Comparison of ENCODE assay signal across 8 cellular contexts in the genomic region with DNA sequence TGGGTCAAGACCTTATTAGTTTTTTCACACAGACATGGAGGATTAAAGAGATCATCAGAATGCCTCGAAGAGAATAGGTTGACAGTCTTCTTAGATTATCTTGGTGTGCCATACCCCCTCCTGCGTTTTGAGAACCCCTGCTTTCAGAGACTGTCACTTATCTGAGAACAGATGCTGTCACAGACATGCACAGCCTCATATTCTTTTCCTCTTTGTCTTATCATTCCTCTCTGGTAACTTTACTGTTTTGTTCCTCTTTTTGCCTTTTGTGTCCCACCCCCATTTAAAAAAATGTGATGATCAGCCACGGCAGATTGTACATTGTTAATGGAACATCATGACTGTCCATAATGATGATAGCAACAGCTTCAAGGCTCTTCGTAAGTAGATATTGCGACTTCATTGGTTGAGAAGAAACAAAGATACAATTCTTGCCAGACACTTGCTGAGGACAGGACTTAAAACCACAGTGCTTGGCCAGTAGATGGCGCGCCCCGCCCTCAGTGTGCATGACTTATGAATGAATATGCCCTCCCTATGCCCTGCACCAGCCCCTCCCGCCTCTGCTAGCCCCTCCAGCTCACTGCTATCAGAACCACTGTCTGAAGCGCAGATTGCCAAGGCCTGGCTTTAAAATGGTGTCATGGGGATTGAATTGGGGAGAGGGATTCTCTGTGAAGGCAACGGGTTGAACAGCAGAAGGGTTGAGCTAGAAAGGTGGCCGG. TPM values are rescaled to one million over a fixed set of nuclear protein-coding genes. Genes with fewer than 3 reads are reported as not detected.
A peak's percentile ranks its signal among the peaks of the same experiment; 100 is the strongest.
DNase-seq lines count a peak whose midpoint lies in the region; ATAC-seq, FAIRE-seq and TF ChIP-seq lines count a peak whose summit lies in the region.

No MANE protein-coding gene starts in this region.

- TF ChIP-seq CTCF in SU-DHL-6 (IDR thresholded peaks at IDR 0.05; ENCODE audit: insufficient read depth, low read length, poor library complexity, severe bottlenecking) = peak; percentile 78
- TF ChIP-seq CTCF in progenitor cell of endocrine pancreas (IDR thresholded peaks at IDR 0.05; ENCODE audit: unreplicated experiment) = peak; percentile 82

- H3K9me2 ChIP-seq in SU-DHL-6 (replicated peaks; ENCODE audit: insufficient read depth, low read length) = no peaks in the 10 kb centered on the region

- no peaks in the 10 kb centered on the region for H3K9me3 ChIP-seq in SU-DHL-6 (ENCODE audit: insufficient read depth, low read length)

- intact Hi-C loops in head of caudate nucleus (cut with DNase I) = loop anchor here (5.0 to 10.0 kb wide), 2 partner anchors 98 to 230 kb away; no protein-coding TSS in a partner anchor

- DNase-seq in CD1c-positive myeloid dendritic cell (ENCODE audit: extremely low spot score) = peak; percentile 87
- DNase-seq in NCI-H1436 (lab: John Stamatoyannopoulos, UW) = peak; percentile 88
- DNase-seq in activated naive CD4-positive, alpha-beta T cell treated with anti-CD3 and anti-CD28 coated beads, Interleukin-2, amount 50 U/mL, for 16 hours = peak; percentile 92
- peak; percentile 75 to 93 (median 86) for DNase-seq in head of caudate nucleus
- DNase-seq in progenitor cell of endocrine pancreas (ENCODE audit: low spot score, unreplicated experiment) = peak; percentile 70
- DNase-seq in urothelium cell line (ENCODE audit: low spot score) = peak; percentile 88

- no peaks in the 10 kb centered on the region for H3K27me3 Mint-ChIP-seq in progenitor cell of endocrine pancreas

- H3K4me2 ChIP-seq in SU-DHL-6 (ENCODE audit: low read depth, low read length, poor library complexity, severe bottlenecking) = no peak overlapping the region

- H3K27me3 ChIP-seq in SU-DHL-6 (ENCODE audit: low read length) = no peaks in the 10 kb centered on the region

- H4K20me1 ChIP-seq in SU-DHL-6 (ENCODE audit: low read depth, low read length) = no peaks in the 10 kb centered on the region

- H3K36me3 ChIP-seq in SU-DHL-6 (ENCODE audit: low read length) = no peaks in the 10 kb centered on the region

- H3F3A ChIP-seq in SU-DHL-6 (ENCODE audit: insufficient read depth) = peaks cover 5% of the 10 kb centered on the region; the same call in 1 of the 2 replicates

- H2AFZ ChIP-seq in SU-DHL-6 (ENCODE audit: low read depth, low read length, severe bottlenecking) = no peak overlapping the region

- peaks cover 3% of the 10 kb centered on the region for H3K9me3 Mint-ChIP-seq in progenitor cell of endocrine pancreas (ENCODE audit: low read depth)

- peaks cover 17% of the 10 kb centered on the region for H3K4me1 Mint-ChIP-seq in progenitor cell of endocrine pancreas (ENCODE audit: low read depth)

- H3K36me3 Mint-ChIP-seq in progenitor cell of endocrine pancreas (ENCODE audit: insufficient read depth) = peaks cover 4% of the 10 kb centered on the region

- peak; percentile 37 for ATAC-seq in GM21717 (IDR thresholded peaks at IDR 0.05; ENCODE audit: unreplicated experiment)

- H3K79me2 ChIP-seq in SU-DHL-6 (ENCODE audit: insufficient read depth, low read length) = no peaks in the 10 kb centered on the region

- no peak overlapping the region for H3K4me3 ChIP-seq in SU-DHL-6 (ENCODE audit: insufficient read depth, low read length, poor library complexity, severe bottlenecking)

- no peak overlapping the region for H3K27ac ChIP-seq in SU-DHL-6 (ENCODE audit: low read depth, low read length)

- FAIRE-seq in urothelium cell line (lab: Jason Lieb, UNC) = peak; percentile 95

- no peak overlapping the region for H3K9ac ChIP-seq in SU-DHL-6 (ENCODE audit: low read length)

- H3K4me3 Mint-ChIP-seq in progenitor cell of endocrine pancreas (ENCODE audit: low read depth) = peak overlapping the region; percentile 67

- H3K27ac Mint-ChIP-seq in progenitor cell of endocrine pancreas = peak overlapping the region; percentile 23

RNA-seq across cellular contexts. Expression of a gene that starts 2.6 kb away (rescaled TPM):
- total RNA-seq in progenitor cell of endocrine pancreas = 38.4 and 53.2 TPM in 2 replicates

RNA-seq across cellular contexts. Expression of a gene that starts 8.1 kb away (rescaled TPM):
- total RNA-seq in progenitor cell of endocrine pancreas = 47.8 and 48.6 TPM in 2 replicates
